Comparison of ENCODE assay signal across 8 cellular contexts in genomic region chr10:80144302-80145131, GRCh38. TPM values are rescaled to one million over a fixed set of nuclear protein-coding genes. Genes with fewer than 3 reads are reported as not detected.
A peak's percentile ranks its signal among the peaks of the same experiment; 100 is the strongest.
DNase-seq lines count a peak whose midpoint lies in the region; ATAC-seq lines count a peak whose summit lies in the region.

No MANE protein-coding gene starts in this region.

- peaks cover 0 to 7% (median 0%) of the 10 kb centered on the region in 7 donors for H3K9me3 Mint-ChIP-seq in CD4-positive, CD25-positive, alpha-beta regulatory T cell

- peaks cover 15% of the 10 kb centered on the region for H3K27me3 Mint-ChIP-seq in CD4-positive, CD25-positive, alpha-beta regulatory T cell

- peak overlapping the region; percentile 47 for H3K27ac ChIP-seq in CD4-positive, CD25-positive, alpha-beta regulatory T cell (ENCODE audit: insufficient read depth, low read length, poor library complexity, severe bottlenecking)

- H3K4me1 Mint-ChIP-seq in CD4-positive, CD25-positive, alpha-beta regulatory T cell = peaks cover 11 to 30% (median 15%) of the 10 kb centered on the region in 4 donors

- peaks cover 4% of the 10 kb centered on the region for H3K36me3 ChIP-seq in CD4-positive, CD25-positive, alpha-beta regulatory T cell (ENCODE audit: control insufficient read depth, insufficient read depth, low read length)

- ATAC-seq in CD4-positive, CD25-positive, alpha-beta regulatory T cell (ENCODE audit: low read depth in 2 of 2) = peak; percentile 56 to 66
- peak; percentile 53 for ATAC-seq in GM21360 (IDR thresholded peaks at IDR 0.05; ENCODE audit: unreplicated experiment)
- ATAC-seq in HG03558 (IDR thresholded peaks at IDR 0.05; ENCODE audit: extremely low read depth, unreplicated experiment) = peak; percentile 50
- no peak for ATAC-seq in GM21526 (IDR thresholded peaks at IDR 0.05; ENCODE audit: low FRiP score, unreplicated experiment)

- H3K27me3 ChIP-seq in CD4-positive, CD25-positive, alpha-beta regulatory T cell (ENCODE audit: control insufficient read depth, insufficient read depth, low read length) = no peaks in the 10 kb centered on the region

- no peaks in the 10 kb centered on the region for H3K9me3 ChIP-seq in CD4-positive, CD25-positive, alpha-beta regulatory T cell (ENCODE audit: control insufficient read depth in 2 of 2, low read length in 2 of 2)

- intact Hi-C loops in posterior vena cava (cut with DNase I) = loop anchor here (1.0 to 10.0 kb wide), 3 partner anchors 12 to 78 kb away; partner anchors contain the start of gene TMEM254 (in 1 of the 2)

- H3K4me3 Mint-ChIP-seq in CD4-positive, CD25-positive, alpha-beta regulatory T cell = peak overlapping the region; percentile 84 to 93 (median 87)

- peak overlapping the region; percentile 94 to 96 (median 96) for H3K27ac Mint-ChIP-seq in CD4-positive, CD25-positive, alpha-beta regulatory T cell

- peak in 2 of 3 donors; percentile 34 to 70 for DNase-seq in CD4-positive, CD25-positive, alpha-beta regulatory T cell
- peak in 3 of 5 donors; percentile 13 to 48 (median 14) for DNase-seq in T-helper 1 cell
- peak; percentile 11 for DNase-seq in dermis blood vessel endothelial cell
- peak; percentile 76 for DNase-seq in posterior vena cava (ENCODE audit: low spot score)
- DNase-seq in NCI-H1092 treated with DMSO at 0.1 percent for 48 hours (lab: John Stamatoyannopoulos, UW) = no peak

- peaks cover 10% of the 10 kb centered on the region for H3K36me3 Mint-ChIP-seq in CD4-positive, CD25-positive, alpha-beta regulatory T cell

- peak overlapping the region; percentile 45 for H3K4me3 ChIP-seq in CD4-positive, CD25-positive, alpha-beta regulatory T cell (ENCODE audit: low read depth, low read length)

- H3K4me1 ChIP-seq in CD4-positive, CD25-positive, alpha-beta regulatory T cell (ENCODE audit: control insufficient read depth, insufficient read depth, low read length, poor library complexity, severe bottlenecking) = peaks cover 17% of the 10 kb centered on the region

RNA-seq across cellular contexts. Expression of gene PLAC9, which starts 12.0 kb away (rescaled TPM):
- total RNA-seq in CD4-positive, CD25-positive, alpha-beta regulatory T cell = not detected
- 1 to 10 TPM in 1 of 4 donors, under 1 TPM in 1, not detected in 2; 0.33 to 1.1 TPM for polyA plus RNA-seq in CD4-positive, CD25-positive, alpha-beta regulatory T cell
- 0.60 and 0.68 TPM in 2 replicates for total RNA-seq in dermis blood vessel endothelial cell
- total RNA-seq in posterior vena cava = 100 to 1,000 TPM in 1 of 2 donors, 10 to 100 TPM in 1; 62.4 to 155 TPM

Comparison
In these comparisons a context has a peak if more than half of its experiments do, and no peak if none do; other contexts are left out.
1. RNA of gene PLAC9, which starts 12.0 kb away (total RNA-seq): 62.4 to 155 TPM in posterior vena cava; 0.60 to 0.68 TPM in dermis blood vessel endothelial cell and not detected in CD4-positive, CD25-positive, alpha-beta regulatory T cell (single experiment); every median in the first group is over 10 times any median in the second.